ENCODE assay signal across 1 cellular context in the genomic region with DNA sequence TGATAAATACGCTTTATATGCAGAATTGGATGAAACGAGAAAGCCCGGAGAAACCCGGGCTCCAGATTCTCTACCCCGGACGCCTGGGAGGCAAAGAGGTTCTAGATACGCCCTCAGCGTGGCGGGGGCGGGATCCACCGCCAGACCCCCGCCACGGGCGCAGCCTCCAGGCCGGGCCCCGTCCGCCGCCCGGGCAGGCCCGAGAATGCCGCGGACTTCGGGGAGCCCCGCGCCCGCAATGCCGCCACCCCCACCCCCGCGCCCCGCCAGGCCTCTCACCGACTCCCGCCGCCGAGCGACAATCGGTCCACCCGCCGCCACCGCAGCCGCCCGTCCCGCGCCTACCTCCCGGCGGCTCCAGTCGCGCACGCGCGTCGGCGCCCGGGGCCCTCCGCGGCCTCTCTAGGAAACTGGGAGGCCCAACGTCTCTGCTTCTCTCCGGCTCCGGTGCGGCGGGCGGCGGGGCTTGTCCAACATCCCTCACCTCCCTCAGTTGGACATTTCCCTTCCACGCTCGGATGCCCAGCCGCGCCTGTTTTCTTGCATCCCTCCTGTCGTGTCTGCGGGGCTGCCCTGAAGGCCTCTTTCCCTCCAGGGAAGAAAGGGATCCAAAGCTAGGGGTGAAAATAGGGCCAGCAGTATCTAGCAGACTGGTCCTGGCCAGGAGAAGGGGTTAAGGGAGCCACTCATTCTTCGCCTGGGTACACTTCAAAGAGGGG.
TF ChIP-seq lines count a peak whose summit lies in the region.

Gene ZNF445 (minus strand): TSS at position 359 of the 719 bp plus-strand sequence. CDS start 22,121 bp downstream, outside the sequence.

TF ChIP-seq in HepG2, 621 proteins besides CTCF, POLR2A, EP300 and RAD21 (continued from another document and continues in another):
- TF ChIP-seq ZBTB46 (CRISPR knock-in tag; IDR thresholded peaks at IDR 0.05; ENCODE audit: borderline replicate concordance) (no peak), ZNF468 (CRISPR knock-in tag; IDR thresholded peaks at IDR 0.05) (no peak), ZNF460 (CRISPR knock-in tag; IDR thresholded peaks at IDR 0.05; ENCODE audit: borderline replicate concordance) (no peak), TARDBP (CRISPR knock-in tag; IDR thresholded peaks at IDR 0.05) (peak; percentile 56; the same call in 1 of the 2 replicates), NFE2L1 (CRISPR knock-in tag; IDR thresholded peaks at IDR 0.05; ENCODE audit: borderline replicate concordance) (no peak), PAF1 (CRISPR knock-in tag; IDR thresholded peaks at IDR 0.05) (no peak), ZNF253 (CRISPR knock-in tag; IDR thresholded peaks at IDR 0.05; ENCODE audit: borderline replicate concordance) (no peak), HNF4A (CRISPR knock-in tag; IDR thresholded peaks at IDR 0.05) (no peak), CBX2 (IDR thresholded peaks at IDR 0.05; ENCODE audit: low read depth, low read length) (no peak), CBX2 (CRISPR knock-in tag; IDR thresholded peaks at IDR 0.05; ENCODE audit: low read depth) (no peak), ZNF224 (CRISPR knock-in tag; IDR thresholded peaks at IDR 0.05) (no peak), HNRNPK (IDR thresholded peaks at IDR 0.05; ENCODE audit: low read depth, low read length, poor library complexity, severe bottlenecking) (no peak), BORCS8-MEF2B (CRISPR knock-in tag; IDR thresholded peaks at IDR 0.05) (no peak; the same call in 1 of the 2 replicates), ZMYM4 (CRISPR knock-in tag; IDR thresholded peaks at IDR 0.05) (peak; percentile 70), SATB2 (CRISPR knock-in tag; IDR thresholded peaks at IDR 0.05) (no peak), PHF5A (CRISPR knock-in tag; IDR thresholded peaks at IDR 0.05; ENCODE audit: low read depth, unreplicated experiment) (no peak), SNRNP70 (IDR thresholded peaks at IDR 0.05; ENCODE audit: low read depth, low read length) (no peak), ARNT2 (CRISPR knock-in tag; IDR thresholded peaks at IDR 0.05; ENCODE audit: low read depth) (peak; percentile 52), STAG1 (CRISPR knock-in tag; IDR thresholded peaks at IDR 0.05) (no peak), SRF (IDR thresholded peaks at IDR 0.05; ENCODE audit: low read depth, low read length) (no peak), TBL1XR1 (IDR thresholded peaks at IDR 0.05; ENCODE audit: borderline replicate concordance, low read length, partially characterized antibody) (no peak), ZBTB42 (CRISPR knock-in tag; IDR thresholded peaks at IDR 0.05) (no peak), ZNF367 (CRISPR knock-in tag; IDR thresholded peaks at IDR 0.05; ENCODE audit: borderline replicate concordance) (no peak), POLR2AphosphoS2 (IDR thresholded peaks at IDR 0.05; ENCODE audit: low read depth, low read length) (no peak), POGZ (CRISPR knock-in tag; IDR thresholded peaks at IDR 0.05) (no peak; the same call in 1 of the 2 replicates), ZNF230 (CRISPR knock-in tag; IDR thresholded peaks at IDR 0.05) (no peak), ZNF547 (CRISPR knock-in tag; IDR thresholded peaks at IDR 0.05) (no peak), CSRNP2 (CRISPR knock-in tag; conservative IDR thresholded peaks at IDR 0.05; ENCODE audit: low read depth) (no peak), ZNF496 (CRISPR knock-in tag; IDR thresholded peaks at IDR 0.05; ENCODE audit: insufficient replicate concordance) (no peak)
- TF ChIP-seq, protein P1, sequence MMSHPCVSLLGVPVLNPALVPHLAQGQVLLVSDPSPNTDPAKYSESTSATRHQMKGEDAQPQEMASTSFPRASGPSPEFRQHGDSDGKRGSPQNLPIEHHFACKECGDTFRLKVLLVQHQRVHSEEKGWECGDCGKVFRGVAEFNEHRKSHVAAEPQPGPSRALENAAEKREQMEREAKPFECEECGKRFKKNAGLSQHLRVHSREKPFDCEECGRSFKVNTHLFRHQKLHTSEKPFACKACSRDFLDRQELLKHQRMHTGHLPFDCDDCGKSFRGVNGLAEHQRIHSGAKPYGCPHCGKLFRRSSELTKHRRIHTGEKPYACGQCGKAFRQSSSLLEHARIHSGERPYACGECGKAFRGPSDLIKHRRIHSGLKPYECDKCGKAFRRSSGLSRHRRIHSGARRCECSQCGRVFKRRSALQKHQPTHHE (CRISPR knock-in tag; IDR thresholded peaks at IDR 0.05; ENCODE audit: borderline replicate concordance) = no peak
- TF ChIP-seq, protein P2, sequence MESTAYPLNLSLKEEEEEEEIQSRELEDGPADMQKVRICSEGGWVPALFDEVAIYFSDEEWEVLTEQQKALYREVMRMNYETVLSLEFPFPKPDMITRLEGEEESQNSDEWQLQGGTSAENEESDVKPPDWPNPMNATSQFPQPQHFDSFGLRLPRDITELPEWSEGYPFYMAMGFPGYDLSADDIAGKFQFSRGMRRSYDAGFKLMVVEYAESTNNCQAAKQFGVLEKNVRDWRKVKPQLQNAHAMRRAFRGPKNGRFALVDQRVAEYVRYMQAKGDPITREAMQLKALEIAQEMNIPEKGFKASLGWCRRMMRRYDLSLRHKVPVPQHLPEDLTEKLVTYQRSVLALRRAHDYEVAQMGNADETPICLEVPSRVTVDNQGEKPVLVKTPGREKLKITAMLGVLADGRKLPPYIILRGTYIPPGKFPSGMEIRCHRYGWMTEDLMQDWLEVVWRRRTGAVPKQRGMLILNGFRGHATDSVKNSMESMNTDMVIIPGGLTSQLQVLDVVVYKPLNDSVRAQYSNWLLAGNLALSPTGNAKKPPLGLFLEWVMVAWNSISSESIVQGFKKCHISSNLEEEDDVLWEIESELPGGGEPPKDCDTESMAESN (CRISPR knock-in tag; conservative IDR thresholded peaks at IDR 0.05) = no peak
- TF ChIP-seq, protein P3, sequence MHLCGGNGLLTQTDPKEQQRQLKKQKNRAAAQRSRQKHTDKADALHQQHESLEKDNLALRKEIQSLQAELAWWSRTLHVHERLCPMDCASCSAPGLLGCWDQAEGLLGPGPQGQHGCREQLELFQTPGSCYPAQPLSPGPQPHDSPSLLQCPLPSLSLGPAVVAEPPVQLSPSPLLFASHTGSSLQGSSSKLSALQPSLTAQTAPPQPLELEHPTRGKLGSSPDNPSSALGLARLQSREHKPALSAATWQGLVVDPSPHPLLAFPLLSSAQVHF (CRISPR knock-in tag; IDR thresholded peaks at IDR 0.05) = no peak
- TF ChIP-seq, protein P4, sequence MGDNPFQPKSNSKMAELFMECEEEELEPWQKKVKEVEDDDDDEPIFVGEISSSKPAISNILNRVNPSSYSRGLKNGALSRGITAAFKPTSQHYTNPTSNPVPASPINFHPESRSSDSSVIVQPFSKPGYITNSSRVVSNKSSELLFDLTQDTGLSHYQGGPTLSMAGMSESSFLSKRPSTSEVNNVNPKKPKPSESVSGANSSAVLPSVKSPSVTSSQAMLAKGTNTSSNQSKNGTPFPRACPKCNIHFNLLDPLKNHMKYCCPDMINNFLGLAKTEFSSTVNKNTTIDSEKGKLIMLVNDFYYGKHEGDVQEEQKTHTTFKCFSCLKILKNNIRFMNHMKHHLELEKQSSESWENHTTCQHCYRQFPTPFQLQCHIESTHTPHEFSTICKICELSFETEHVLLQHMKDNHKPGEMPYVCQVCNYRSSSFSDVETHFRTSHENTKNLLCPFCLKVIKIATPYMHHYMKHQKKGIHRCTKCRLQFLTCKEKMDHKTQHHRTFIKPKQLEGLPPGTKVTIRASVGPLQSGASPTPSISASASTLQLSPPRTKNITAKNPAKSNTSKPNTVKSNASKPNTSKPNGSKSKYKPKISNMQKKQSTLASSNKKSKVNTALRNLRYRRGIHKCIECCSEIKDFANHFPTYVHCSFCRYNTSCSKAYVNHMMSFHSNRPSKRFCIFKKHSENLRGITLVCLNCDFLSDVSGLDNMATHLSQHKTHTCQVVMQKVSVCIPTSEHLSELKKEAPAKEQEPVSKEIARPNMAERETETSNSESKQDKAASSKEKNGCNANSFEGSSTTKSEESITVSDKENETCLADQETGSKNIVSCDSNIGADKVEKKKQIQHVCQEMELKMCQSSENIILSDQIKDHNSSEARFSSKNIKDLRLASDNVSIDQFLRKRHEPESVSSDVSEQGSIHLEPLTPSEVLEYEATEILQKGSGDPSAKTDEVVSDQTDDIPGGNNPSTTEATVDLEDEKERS (CRISPR knock-in tag; IDR thresholded peaks at IDR 0.05) = no peak
- TF ChIP-seq, protein P5, sequence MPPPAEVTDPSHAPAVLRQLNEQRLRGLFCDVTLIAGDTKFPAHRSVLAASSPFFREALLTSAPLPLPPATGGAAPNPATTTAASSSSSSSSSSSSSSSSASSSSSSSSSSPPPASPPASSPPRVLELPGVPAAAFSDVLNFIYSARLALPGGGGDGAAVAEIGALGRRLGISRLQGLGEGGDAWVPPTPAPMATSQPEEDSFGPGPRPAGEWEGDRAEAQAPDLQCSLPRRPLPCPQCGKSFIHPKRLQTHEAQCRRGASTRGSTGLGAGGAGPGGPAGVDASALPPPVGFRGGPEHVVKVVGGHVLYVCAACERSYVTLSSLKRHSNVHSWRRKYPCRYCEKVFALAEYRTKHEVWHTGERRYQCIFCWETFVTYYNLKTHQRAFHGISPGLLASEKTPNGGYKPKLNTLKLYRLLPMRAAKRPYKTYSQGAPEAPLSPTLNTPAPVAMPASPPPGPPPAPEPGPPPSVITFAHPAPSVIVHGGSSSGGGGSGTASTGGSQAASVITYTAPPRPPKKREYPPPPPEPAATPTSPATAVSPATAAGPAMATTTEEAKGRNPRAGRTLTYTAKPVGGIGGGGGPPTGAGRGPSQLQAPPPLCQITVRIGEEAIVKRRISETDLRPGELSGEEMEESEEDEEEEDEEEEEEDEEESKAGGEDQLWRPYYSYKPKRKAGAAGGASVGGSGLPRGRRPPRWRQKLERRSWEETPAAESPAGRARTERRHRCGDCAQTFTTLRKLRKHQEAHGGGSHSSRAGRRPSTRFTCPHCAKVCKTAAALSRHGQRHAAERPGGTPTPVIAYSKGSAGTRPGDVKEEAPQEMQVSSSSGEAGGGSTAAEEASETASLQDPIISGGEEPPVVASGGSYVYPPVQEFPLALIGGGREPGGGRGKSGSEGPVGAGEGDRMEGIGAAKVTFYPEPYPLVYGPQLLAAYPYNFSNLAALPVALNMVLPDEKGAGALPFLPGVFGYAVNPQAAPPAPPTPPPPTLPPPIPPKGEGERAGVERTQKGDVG (CRISPR knock-in tag; IDR thresholded peaks at IDR 0.05; ENCODE audit: borderline replicate concordance) = 0 out of 2 replicates have a peak, but pooled peaks have one; percentile 42
- TF ChIP-seq, protein P6, sequence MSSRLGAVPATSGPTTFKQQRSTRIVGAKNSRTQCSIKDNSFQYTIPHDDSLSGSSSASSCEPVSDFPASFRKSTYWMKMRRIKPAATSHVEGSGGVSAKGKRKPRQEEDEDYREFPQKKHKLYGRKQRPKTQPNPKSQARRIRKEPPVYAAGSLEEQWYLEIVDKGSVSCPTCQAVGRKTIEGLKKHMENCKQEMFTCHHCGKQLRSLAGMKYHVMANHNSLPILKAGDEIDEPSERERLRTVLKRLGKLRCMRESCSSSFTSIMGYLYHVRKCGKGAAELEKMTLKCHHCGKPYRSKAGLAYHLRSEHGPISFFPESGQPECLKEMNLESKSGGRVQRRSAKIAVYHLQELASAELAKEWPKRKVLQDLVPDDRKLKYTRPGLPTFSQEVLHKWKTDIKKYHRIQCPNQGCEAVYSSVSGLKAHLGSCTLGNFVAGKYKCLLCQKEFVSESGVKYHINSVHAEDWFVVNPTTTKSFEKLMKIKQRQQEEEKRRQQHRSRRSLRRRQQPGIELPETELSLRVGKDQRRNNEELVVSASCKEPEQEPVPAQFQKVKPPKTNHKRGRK (CRISPR knock-in tag; IDR thresholded peaks at IDR 0.05) = no peak
- TF ChIP-seq, protein P7, sequence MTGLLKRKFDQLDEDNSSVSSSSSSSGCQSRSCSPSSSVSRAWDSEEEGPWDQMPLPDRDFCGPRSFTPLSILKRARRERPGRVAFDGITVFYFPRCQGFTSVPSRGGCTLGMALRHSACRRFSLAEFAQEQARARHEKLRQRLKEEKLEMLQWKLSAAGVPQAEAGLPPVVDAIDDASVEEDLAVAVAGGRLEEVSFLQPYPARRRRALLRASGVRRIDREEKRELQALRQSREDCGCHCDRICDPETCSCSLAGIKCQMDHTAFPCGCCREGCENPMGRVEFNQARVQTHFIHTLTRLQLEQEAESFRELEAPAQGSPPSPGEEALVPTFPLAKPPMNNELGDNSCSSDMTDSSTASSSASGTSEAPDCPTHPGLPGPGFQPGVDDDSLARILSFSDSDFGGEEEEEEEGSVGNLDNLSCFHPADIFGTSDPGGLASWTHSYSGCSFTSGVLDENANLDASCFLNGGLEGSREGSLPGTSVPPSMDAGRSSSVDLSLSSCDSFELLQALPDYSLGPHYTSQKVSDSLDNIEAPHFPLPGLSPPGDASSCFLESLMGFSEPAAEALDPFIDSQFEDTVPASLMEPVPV (CRISPR knock-in tag; IDR thresholded peaks at IDR 0.05) = no peak
- TF ChIP-seq, protein P8, sequence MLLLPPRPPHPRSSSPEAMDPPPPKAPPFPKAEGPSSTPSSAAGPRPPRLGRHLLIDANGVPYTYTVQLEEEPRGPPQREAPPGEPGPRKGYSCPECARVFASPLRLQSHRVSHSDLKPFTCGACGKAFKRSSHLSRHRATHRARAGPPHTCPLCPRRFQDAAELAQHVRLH (CRISPR knock-in tag; IDR thresholded peaks at IDR 0.05; ENCODE audit: borderline replicate concordance, low read depth) = no peak
